ENCODE assay signal across 24 cellular contexts in the genomic region with DNA sequence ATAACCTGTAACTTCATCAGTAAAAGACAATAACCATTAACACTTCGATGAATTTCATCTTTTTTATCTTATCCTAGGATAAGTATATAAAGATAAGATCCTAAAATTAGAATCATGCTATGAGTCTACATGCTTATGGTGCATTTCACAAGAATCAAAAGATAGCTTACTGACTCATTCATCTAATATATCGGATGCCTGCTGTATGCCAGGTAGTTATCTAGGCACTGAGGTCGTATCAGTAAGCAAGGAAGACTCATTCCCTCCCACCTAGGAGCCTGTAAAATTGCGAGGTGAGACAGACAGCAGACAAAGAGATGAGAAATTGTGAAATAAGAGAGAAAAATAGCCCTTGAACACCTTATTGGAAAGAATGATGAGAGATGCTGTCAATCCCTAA.
"Had no signal": no experiment of that assay in that cellular context is flagged by ENCODE, and none has a peak within 500 bp of the region (broad histone marks: within the 10 kb centered on the region; RNA-seq: fewer than 3 reads in every experiment).

No MANE protein-coding gene starts in this region.

- ATAC-seq: effector memory CD8-positive, alpha-beta T cell; gastroesophageal sphincter; heart left ventricle; left lung; left ventricle myocardium superior; lower lobe of right lung; mucosa of descending colon; naive thymus-derived CD8-positive, alpha-beta T cell had no signal

- H3K9me3 ChIP-seq: esophagus muscularis mucosa, gastroesophageal sphincter, heart left ventricle, left lung, lower lobe of right lung, mucosa of descending colon had no signal

- DNase-seq: dermis blood vessel endothelial cell; effector CD8-positive, alpha-beta T cell; effector memory CD8-positive, alpha-beta T cell; endodermal cell; heart left ventricle; hypothalamus; immature natural killer cell; islet precursor cell; left cardiac atrium; left lung; left ventricle myocardium superior; lower lobe of right lung; mesenchymal stem cell; mucosa of descending colon; naive B cell; naive thymus-derived CD8-positive, alpha-beta T cell had no signal

- H2AFZ ChIP-seq: hepatocyte had no signal

- H3K4me1 ChIP-seq: heart left ventricle, left lung, lower lobe of right lung had no signal

- H3K79me2 ChIP-seq: hepatocyte had no signal

- H3K27ac ChIP-seq: coronary artery, esophagus muscularis mucosa, gastroesophageal sphincter, heart left ventricle, hepatocyte, left lung, lower lobe of right lung had no signal

- FAIRE-seq: colon, endometrium, frontal cortex had no signal

- H3K4me2 ChIP-seq: hepatocyte had no signal

- H3K27me3 ChIP-seq: esophagus muscularis mucosa, gastroesophageal sphincter, heart left ventricle, left lung had no signal

- H3K36me3 ChIP-seq: esophagus muscularis mucosa, gastroesophageal sphincter, heart left ventricle, left lung, lower lobe of right lung had no signal

- H3K4me3 ChIP-seq: coronary artery, dorsolateral prefrontal cortex, esophagus muscularis mucosa, gastroesophageal sphincter, heart left ventricle, hepatocyte, left lung, lower lobe of right lung, mucosa of descending colon had no signal
